8 cellular contexts compared by ENCODE assay signal in genomic region chr14:74324945-74325361, GRCh38. TPM values are rescaled to one million over a fixed set of nuclear protein-coding genes. Genes with fewer than 3 reads are reported as not detected.
DNase-seq lines count a peak whose midpoint lies in the region; ATAC-seq and TF ChIP-seq lines count a peak whose summit lies in the region.

No MANE protein-coding gene starts in this region.

- intact Hi-C loops in naive thymus-derived CD4-positive, alpha-beta T cell (cut with micrococcal nuclease) = no loop called here

- no peak overlapping the region for H3K4me3 ChIP-seq in cardiac fibroblast (replicated peaks in 1 of 2; ENCODE audit: low read depth in 2 of 2, low read length in 2 of 2)
- H3K4me3 ChIP-seq in naive thymus-derived CD4-positive, alpha-beta T cell (ENCODE audit: low read length) = no peak overlapping the region

- H3K36me3 Mint-ChIP-seq in naive thymus-derived CD4-positive, alpha-beta T cell = no peaks in the 10 kb centered on the region

- H3K4me1 Mint-ChIP-seq in naive thymus-derived CD4-positive, alpha-beta T cell = peaks cover 0 to 2% (median 0%) of the 10 kb centered on the region in 7 donors

- peak; percentile 30 to 59 for DNase-seq in NCI-H524 (lab: John Stamatoyannopoulos, UW)
- peak; percentile 57 to 63 for DNase-seq in cardiac fibroblast (ENCODE audit: low read depth in 2 of 2)
- peak; percentile 7 for DNase-seq in middle frontal gyrus (ENCODE audit: extremely low spot score, low spot score)
- no peak for DNase-seq in naive thymus-derived CD4-positive, alpha-beta T cell
- no peak for DNase-seq in effector CD4-positive, alpha-beta T cell

- H3K4me1 ChIP-seq in naive thymus-derived CD4-positive, alpha-beta T cell (ENCODE audit: control insufficient read depth in 2 of 2, insufficient read depth in 2 of 2, low read length in 2 of 2) = no peaks in the 10 kb centered on the region

- H3K27me3 ChIP-seq in naive thymus-derived CD4-positive, alpha-beta T cell (ENCODE audit: control insufficient read depth in 2 of 2, insufficient read depth in 2 of 2, low read length in 2 of 2) = no peaks in the 10 kb centered on the region

- no peak overlapping the region for H3K27ac ChIP-seq in 22Rv1
- H3K27ac ChIP-seq in naive thymus-derived CD4-positive, alpha-beta T cell (ENCODE audit: low read depth, low read length) = no peak overlapping the region

- H3K27ac Mint-ChIP-seq in naive thymus-derived CD4-positive, alpha-beta T cell = peak overlapping the region in 1 of 9 donors; percentile 70

- no peaks in the 10 kb centered on the region for H3K9me3 ChIP-seq in naive thymus-derived CD4-positive, alpha-beta T cell (ENCODE audit: control insufficient read depth in 2 of 3, low read length in 3 of 3)

- CTCF ChIA-PET in naive thymus-derived CD4-positive, alpha-beta T cell (lab: Charles Lee) = interaction anchor here (0.5 kb wide), 1 partner anchor 11 kb away, joined by 3 read pairs; no protein-coding TSS in a partner anchor

- H3K27me3 Mint-ChIP-seq in naive thymus-derived CD4-positive, alpha-beta T cell = peaks cover 5 to 22% (median 10%) of the 10 kb centered on the region in 5 donors

- POLR2A ChIA-PET in naive thymus-derived CD4-positive, alpha-beta T cell (lab: Charles Lee) = no interaction called here

- H3K9me3 Mint-ChIP-seq in naive thymus-derived CD4-positive, alpha-beta T cell = no peaks in the 10 kb centered on the region

- no peaks in the 10 kb centered on the region for H3K36me3 ChIP-seq in naive thymus-derived CD4-positive, alpha-beta T cell (ENCODE audit: control insufficient read depth in 2 of 3, insufficient read depth in 3 of 3, low read length in 3 of 3)

- no peak overlapping the region for H3K4me3 Mint-ChIP-seq in naive thymus-derived CD4-positive, alpha-beta T cell

- ATAC-seq in naive thymus-derived CD4-positive, alpha-beta T cell = no peak
- ATAC-seq in HG02610 (IDR thresholded peaks at IDR 0.05; ENCODE audit: unreplicated experiment) = no peak

- TF ChIP-seq CTCF in 22Rv1 (IDR thresholded peaks at IDR 0.05) (peak; percentile 84), GM12873 (IDR thresholded peaks at IDR 0.05; ENCODE audit: insufficient read depth, low read depth, low read length, missing control alignments) (peak; percentile 68), cardiac fibroblast (IDR thresholded peaks at IDR 0.05; ENCODE audit: low read depth, low read length) (peak; percentile 74)

RNA-seq across cellular contexts. Expression of gene ABCD4, which starts 22.2 kb away (rescaled TPM):
- total RNA-seq in naive thymus-derived CD4-positive, alpha-beta T cell = 100 to 1,000 TPM in 1 of 5 experiments, 10 to 100 TPM in 4; 57.6 to 109 (median 68.2) TPM
- 10 to 100 TPM; 26.1 to 32.1 TPM for polyA plus RNA-seq in naive thymus-derived CD4-positive, alpha-beta T cell

RNA-seq across cellular contexts. Expression of gene VRTN, which starts 23.3 kb away (rescaled TPM):
- total RNA-seq in naive thymus-derived CD4-positive, alpha-beta T cell = not detected
- not detected for polyA plus RNA-seq in naive thymus-derived CD4-positive, alpha-beta T cell

Comparison
In these comparisons a context has a peak if more than half of its experiments do, and no peak if none do; other contexts are left out.
1. DNase-seq: peak in NCI-H524 (2 of 2), cardiac fibroblast (2 of 2) and middle frontal gyrus (single experiment); none in naive thymus-derived CD4-positive, alpha-beta T cell (0 of 9) and effector CD4-positive, alpha-beta T cell (single experiment).
2. Peak in every context shown above with its lines, with median percentiles within 50 percentile points of each other: CTCF ChIP-seq.